8 cellular contexts compared by ENCODE assay signal in genomic region chr3:111073186-111073585, GRCh38. TPM values are rescaled to one million over a fixed set of nuclear protein-coding genes. Genes with fewer than 3 reads are reported as not detected.
DNase-seq lines count a peak whose midpoint lies in the region; ATAC-seq and TF ChIP-seq lines count a peak whose summit lies in the region.

No MANE protein-coding gene starts in this region.

- no peaks in the 10 kb centered on the region for H3K9me3 ChIP-seq in DND-41 (ENCODE audit: insufficient read depth, low read length, severe bottlenecking)
- H3K9me3 ChIP-seq in SJCRH30 (replicated peaks), result no peaks in the 10 kb centered on the region
- no peaks in the 10 kb centered on the region for H3K9me3 ChIP-seq in psoas muscle

- H3K27me3 ChIP-seq in DND-41 (ENCODE audit: insufficient read depth, low read length, poor library complexity), result no peaks in the 10 kb centered on the region
- H3K27me3 ChIP-seq in SJCRH30, result no peaks in the 10 kb centered on the region
- H3K27me3 ChIP-seq in psoas muscle (ENCODE audit: insufficient read depth in 3 of 3, low read length in 2 of 3), result no peaks in the 10 kb centered on the region

- peaks cover 64% of the 10 kb centered on the region for H3K79me2 ChIP-seq in DND-41 (ENCODE audit: insufficient read depth, low read length)

- peaks cover 3% of the 10 kb centered on the region; the same call in 1 of the 2 replicates for H3K36me3 ChIP-seq in DND-41 (ENCODE audit: insufficient read depth, low read length)
- H3K36me3 ChIP-seq in SJCRH30, result no peaks in the 10 kb centered on the region
- H3K36me3 ChIP-seq in psoas muscle (ENCODE audit: insufficient read depth in 1 of 2, low read depth in 1 of 2), result no peaks in the 10 kb centered on the region

- H3K4me3 ChIP-seq in DND-41 (ENCODE audit: low read depth in 1 of 2, low read length in 2 of 2) (peak overlapping the region; percentile 80), SJCRH30 (peak overlapping the region; percentile 99), fibroblast of pulmonary artery (replicated peaks; ENCODE audit: low read depth, low read length) (peak overlapping the region; percentile 95), psoas muscle (peak overlapping the region; percentile 91)

- ATAC-seq in DND-41 (ENCODE audit: insufficient read depth, low read depth) (no peak), psoas muscle (no peak), GM21381 (IDR thresholded peaks at IDR 0.05; ENCODE audit: unreplicated experiment) (no peak), GM21723 (IDR thresholded peaks at IDR 0.05; ENCODE audit: unreplicated experiment) (no peak)

- peak overlapping the region; percentile 79 for H3K4me2 ChIP-seq in DND-41 (ENCODE audit: insufficient read depth, low read length)

- WGBS in psoas muscle, 3 donors, result 44 to 56% (median 49%) methylated on average over 5 of the region's 5 CpGs

- TF ChIP-seq CTCF in DND-41 (IDR thresholded peaks at IDR 0.05; ENCODE audit: borderline replicate concordance, extremely low read depth, low read length, poor library complexity, severe bottlenecking) (no peak), fibroblast of pulmonary artery (IDR thresholded peaks at IDR 0.05; ENCODE audit: low read length, missing control alignments) (no peak), psoas muscle (IDR thresholded peaks at IDR 0.05) (no peak)

- H3K4me1 ChIP-seq in DND-41 (ENCODE audit: insufficient read depth, low read length), result peaks cover 60% of the 10 kb centered on the region
- H3K4me1 ChIP-seq in SJCRH30, result 0 out of 2 replicates have a peak, but pooled peaks cover 5% of the 10 kb centered on the region
- no peaks in the 10 kb centered on the region for H3K4me1 ChIP-seq in psoas muscle

- H3K27ac ChIP-seq in DND-41 (ENCODE audit: low read length) (peak overlapping the region; percentile 83), SJCRH30 (peak overlapping the region; percentile 90), psoas muscle (no peak overlapping the region)

- H2AFZ ChIP-seq in DND-41 (ENCODE audit: low read depth, low read length), result no peak overlapping the region; the same call in 1 of the 2 replicates

- peaks cover 9% of the 10 kb centered on the region; the same call in 1 of the 2 replicates for H4K20me1 ChIP-seq in DND-41 (ENCODE audit: insufficient read depth, low read length)

- intact Hi-C loops in psoas muscle (cut with DNase I), result no loop called here

- peak overlapping the region; percentile 96 for H3K9ac ChIP-seq in DND-41 (ENCODE audit: low read depth, low read length)

- no peak for DNase-seq in DND-41
- DNase-seq in SJCRH30, result peak in 1 of 2 experiments; percentile 34
- DNase-seq in fibroblast of pulmonary artery (ENCODE audit: low read depth), result peak; percentile 37
- no peak for DNase-seq in psoas muscle
- DNase-seq in kidney glomerular epithelial cell (lab: John Stamatoyannopoulos, UW), result no peak
- no peak for DNase-seq in NCI-H2081 treated with DMSO at 0.1 percent for 48 hours (lab: John Stamatoyannopoulos, UW)

RNA-seq across cellular contexts. Expression of gene NECTIN3, which starts 1.6 kb away (rescaled TPM):
- total RNA-seq in SJCRH30 (2014; rRNA removed; shearing (Covaris generic)), result 53.5 and 70.8 TPM in 2 replicates
- 1 to 10 TPM; 3.3 to 7.0 (median 5.0) TPM for total RNA-seq in psoas muscle
- 1 to 10 TPM; 2.1 to 3.0 (median 2.2) TPM for polyA plus RNA-seq in psoas muscle
